In the genomic region with DNA sequence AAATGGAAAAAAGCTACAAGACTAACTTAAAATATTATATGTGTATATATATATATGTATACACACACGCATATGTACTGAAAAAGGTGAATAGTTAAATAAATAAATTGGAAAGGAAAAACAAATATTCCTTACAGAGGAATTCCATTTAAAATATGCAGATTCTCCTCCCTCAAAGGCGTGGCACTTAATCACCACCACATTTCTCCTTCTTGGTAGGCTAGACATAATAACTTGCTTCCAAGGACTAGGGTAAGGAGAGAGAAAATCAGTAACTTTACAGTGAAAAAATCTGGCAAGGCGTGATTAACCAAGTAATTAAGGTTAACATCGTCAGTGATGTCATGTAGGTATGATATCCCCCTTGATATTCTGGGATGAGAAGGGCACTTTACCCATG, we compare ENCODE assay signal across 27 cellular contexts.
"Had no signal": no experiment of that assay in that cellular context is flagged by ENCODE, and none has a peak within 500 bp of the region (broad histone marks: within the 10 kb centered on the region; RNA-seq: fewer than 3 reads in every experiment).

No MANE protein-coding gene starts in this region.

- DNase-seq: activated B cell treated with CpG ODN at 0.5 μM for 24 hours; activated CD4-positive, alpha-beta T cell treated with anti-CD3 and anti-CD28 coated beads for 48 hours; activated CD4-positive, alpha-beta T cell treated with anti-CD3 and anti-CD28 coated beads, Interleukin-2, amount 50 U/mL, for 1 hour; activated CD4-positive, alpha-beta T cell treated with anti-CD3 and anti-CD28 coated beads, Interleukin-2, amount 50 U/mL, for 48 hours; activated CD8-positive, alpha-beta memory T cell treated with anti-CD3 and anti-CD28 coated beads for 24 hours; activated CD8-positive, alpha-beta T cell treated with anti-CD3 and anti-CD28 coated beads for 36 hours; activated effector memory CD4-positive, alpha-beta T cell treated with Interleukin-2 at 50 U/mL for 16 hours; activated gamma-delta T cell treated with Interleukin-2 at 50 U/mL for 16 hours; activated naive CD4-positive, alpha-beta T cell treated with anti-CD3 and anti-CD28 coated beads, Interleukin-2, amount 50 U/mL, for 16 hours; activated naive CD4-positive, alpha-beta T cell treated with Interleukin-2 at 50 U/mL for 16 hours; activated T-cell treated with anti-CD3 and anti-CD28 coated beads, Interleukin-2, amount 50 U/mL, for 4 hours; adrenal gland; amygdala; aorta; body of pancreas; caudate nucleus; colonic mucosa; effector CD8-positive, alpha-beta T cell; endodermal cell; esophagus squamous epithelium; foreskin fibroblast; head of caudate nucleus; T-helper 1 cell; T-helper 17 cell; T1000; WERI-Rb-1 had no signal

- H3K36me3 ChIP-seq: adrenal gland, colonic mucosa, esophagus squamous epithelium, WERI-Rb-1 had no signal

- H3K9me3 ChIP-seq: adrenal gland, body of pancreas, colonic mucosa, esophagus squamous epithelium had no signal

- H3K27me3 ChIP-seq: adrenal gland, body of pancreas, colonic mucosa, esophagus squamous epithelium had no signal

- H3K27ac ChIP-seq: adrenal gland, body of pancreas, colonic mucosa, epithelial cell of prostate, esophagus squamous epithelium, WERI-Rb-1 had no signal

- H3K4me1 ChIP-seq: adrenal gland, body of pancreas, colonic mucosa, esophagus squamous epithelium had no signal

- H3K4me3 ChIP-seq: adrenal gland, body of pancreas, colonic mucosa, esophagus squamous epithelium had no signal
